9 cellular contexts compared by ENCODE assay signal in genomic region chr11:86511086-86511551, GRCh38.
DNase-seq lines count a peak whose midpoint lies in the region; ATAC-seq and TF ChIP-seq lines count a peak whose summit lies in the region.
"Had no signal": no experiment of that assay in that cellular context is flagged by ENCODE, and none has a peak within 500 bp of the region (broad histone marks: within the 10 kb centered on the region; RNA-seq: fewer than 3 reads in every experiment).

No MANE protein-coding gene starts in this region.

- TF ChIP-seq CTCF in glutamatergic neuron (IDR thresholded peaks at IDR 0.05; ENCODE audit: partially characterized antibody, unreplicated experiment): no peak

- no peak for DNase-seq in activated naive CD4-positive, alpha-beta T cell treated with anti-CD3 and anti-CD28 coated beads, Interleukin-2, amount 50 U/mL, for 72 hours (ENCODE audit: low spot score in 2 of 2)
- DNase-seq in activated naive CD4-positive, alpha-beta T cell (lab: John Stamatoyannopoulos, UW): no peak
- DNase-seq in brain pericyte (ENCODE audit: low read depth, low spot score): peak; percentile 32
- DNase-seq in stromal cell of bone marrow (ENCODE audit: low read depth): peak; percentile 36
- no peak for DNase-seq in D341Med (ENCODE audit: low spot score)
- DNase-seq in glutamatergic neuron: no peak
- DNase-seq in central memory CD4-positive, alpha-beta T cell: no peak
- DNase-seq: activated naive CD4-positive, alpha-beta T cell treated with anti-CD3 and anti-CD28 coated beads, Interleukin-2, amount 10 ng/mL, durations not matched to agents 7 days and 5 days had no signal

- no peaks in the 10 kb centered on the region for H3K27me3 Mint-ChIP-seq in glutamatergic neuron (ENCODE audit: unreplicated experiment)
- H3K27me3 Mint-ChIP-seq: activated naive CD4-positive, alpha-beta T cell treated with anti-CD3 and anti-CD28 coated beads, Interleukin-2, amount 10 ng/mL, durations not matched to agents 7 days and 5 days had no signal

- H3K9me3 Mint-ChIP-seq in activated naive CD4-positive, alpha-beta T cell treated with anti-CD3 and anti-CD28 coated beads, Interleukin-2, amount 50 U/mL, for 72 hours: no peaks in the 10 kb centered on the region
- H3K9me3 Mint-ChIP-seq in glutamatergic neuron (ENCODE audit: unreplicated experiment): no peaks in the 10 kb centered on the region
- H3K9me3 Mint-ChIP-seq: activated naive CD4-positive, alpha-beta T cell treated with anti-CD3 and anti-CD28 coated beads, Interleukin-2, amount 10 ng/mL, durations not matched to agents 7 days and 5 days had no signal

- ATAC-seq in activated naive CD4-positive, alpha-beta T cell treated with anti-CD3 and anti-CD28 coated beads, Interleukin-2, amount 50 U/mL, for 72 hours: peak; percentile 88 to 90
- peak; percentile 62 for ATAC-seq in HG03439 (IDR thresholded peaks at IDR 0.05; ENCODE audit: unreplicated experiment)

- no peaks in the 10 kb centered on the region for H3K4me1 Mint-ChIP-seq in glutamatergic neuron (ENCODE audit: low read depth, unreplicated experiment)
- H3K4me1 Mint-ChIP-seq: activated naive CD4-positive, alpha-beta T cell treated with anti-CD3 and anti-CD28 coated beads, Interleukin-2, amount 10 ng/mL, durations not matched to agents 7 days and 5 days had no signal

- H3K36me3 Mint-ChIP-seq in activated naive CD4-positive, alpha-beta T cell treated with anti-CD3 and anti-CD28 coated beads, Interleukin-2, amount 50 U/mL, for 72 hours: no peaks in the 10 kb centered on the region
- H3K36me3 Mint-ChIP-seq in glutamatergic neuron (ENCODE audit: unreplicated experiment): no peaks in the 10 kb centered on the region
- H3K36me3 Mint-ChIP-seq: activated naive CD4-positive, alpha-beta T cell treated with anti-CD3 and anti-CD28 coated beads, Interleukin-2, amount 10 ng/mL, durations not matched to agents 7 days and 5 days had no signal

- H3K4me3 Mint-ChIP-seq in glutamatergic neuron (ENCODE audit: unreplicated experiment): no peak overlapping the region
- H3K4me3 Mint-ChIP-seq: activated naive CD4-positive, alpha-beta T cell treated with anti-CD3 and anti-CD28 coated beads, Interleukin-2, amount 10 ng/mL, durations not matched to agents 7 days and 5 days had no signal

- H3K27ac Mint-ChIP-seq in activated naive CD4-positive, alpha-beta T cell treated with anti-CD3 and anti-CD28 coated beads, Interleukin-2, amount 50 U/mL, for 72 hours: no peak overlapping the region
- no peak overlapping the region for H3K27ac Mint-ChIP-seq in glutamatergic neuron (ENCODE audit: unreplicated experiment)
- H3K27ac Mint-ChIP-seq: activated naive CD4-positive, alpha-beta T cell treated with anti-CD3 and anti-CD28 coated beads, Interleukin-2, amount 10 ng/mL, durations not matched to agents 7 days and 5 days had no signal

Comparison
In these comparisons a context has a peak if more than half of its experiments do, and no peak if none do; other contexts are left out.
1. DNase-seq: peak in brain pericyte (single experiment) and stromal cell of bone marrow (single experiment); none in activated naive CD4-positive, alpha-beta T cell treated with anti-CD3 and anti-CD28 coated beads, Interleukin-2, amount 50 U/mL, for 72 hours (0 of 2), activated naive CD4-positive, alpha-beta T cell (0 of 4), D341Med (single experiment), glutamatergic neuron (single experiment) and central memory CD4-positive, alpha-beta T cell (single experiment).